In genomic region chr7:44999245-45000095, GRCh38 we compare ENCODE assay signal across 8 cellular contexts. TPM values are rescaled to one million over a fixed set of nuclear protein-coding genes. Genes with fewer than 3 reads are reported as not detected.
DNase-seq lines count a peak whose midpoint lies in the region; ATAC-seq, FAIRE-seq and TF ChIP-seq lines count a peak whose summit lies in the region.

No MANE protein-coding gene starts in this region.

- H3K27ac ChIP-seq in heart right ventricle (peak overlapping the region; percentile 14 to 96 (median 92)), upper lobe of left lung (peak overlapping the region; percentile 77 to 95 (median 89))

- H3K4me1 ChIP-seq in heart right ventricle (peaks cover 0 to 48% (median 20%) of the 10 kb centered on the region in 9 donors), upper lobe of left lung (peaks cover 17 to 37% (median 18%) of the 10 kb centered on the region in 4 donors)

- H3K4me3 ChIP-seq in heart right ventricle (peak overlapping the region; percentile 27 to 82 (median 68)), upper lobe of left lung (peak overlapping the region; percentile 54 to 97 (median 84))

- H3K9me3 ChIP-seq in heart right ventricle, result no peaks in the 10 kb centered on the region
- no peaks in the 10 kb centered on the region for H3K9me3 ChIP-seq in upper lobe of left lung

- peak; percentile 10; the same call in 1 of the 2 replicates for TF ChIP-seq POLR2A in GM12892 (IDR thresholded peaks at IDR 0.05; ENCODE audit: low read depth, low read length)
- TF ChIP-seq POLR2A in upper lobe of left lung (IDR thresholded peaks at IDR 0.05), result peak in 2 of 4 donors; percentile 42 to 59

- FAIRE-seq in GM12892 (lab: Jason Lieb, UNC), result peak; percentile 96

- H3K36me3 ChIP-seq in heart right ventricle (peaks cover 0 to 6% (median 0%) of the 10 kb centered on the region in 9 donors), upper lobe of left lung (peaks cover 0 to 4% (median 0%) of the 10 kb centered on the region in 4 donors)

- peak; percentile 78 for DNase-seq in GM12892 (ENCODE audit: insufficient read length)
- peak; percentile 85 for DNase-seq in NCI-H1436 treated with DMSO at 0.1 percent for 48 hours (lab: John Stamatoyannopoulos, UW)
- DNase-seq in T follicular helper cell (ENCODE audit: low read depth), result peak; percentile 99
- DNase-seq in amniotic epithelial cell (ENCODE audit: low read depth), result peak; percentile 98
- DNase-seq in heart right ventricle, result peak; percentile 99 to 100
- DNase-seq in posterior cingulate gyrus, result peak; percentile 96 to 100 (median 99)
- peak; percentile 98 to 100 for DNase-seq in upper lobe of left lung

- TF ChIP-seq CTCF in heart right ventricle (IDR thresholded peaks at IDR 0.05) (peak in 6 of 9 donors; percentile 6 to 42 (median 20)), upper lobe of left lung (IDR thresholded peaks at IDR 0.05) (peak in 1 of 6 experiments; percentile 17)

- peak; percentile 66 for ATAC-seq in HG02840 (IDR thresholded peaks at IDR 0.05; ENCODE audit: low FRiP score, unreplicated experiment)
- ATAC-seq in heart right ventricle, result peak; percentile 95 to 98 (median 97)
- peak; percentile 97 to 99 for ATAC-seq in upper lobe of left lung (ENCODE audit: low FRiP score in 2 of 2)

- H3K27me3 ChIP-seq in heart right ventricle (no peaks in the 10 kb centered on the region), upper lobe of left lung (no peaks in the 10 kb centered on the region)

- intact Hi-C loops in heart right ventricle (cut with DNase I) (loop anchor here in 4 of 10 donors (5.0 to 10.0 kb wide), 2 partner anchors 55 to 113 kb away; partner anchors contain the start of gene TBRG4 (in 3 of the 4)), posterior cingulate gyrus (cut with DNase I) (loop anchor here (2.0 to 5.0 kb wide), 4 partner anchors 13 to 113 kb away; partner anchors contain the start of genes NACAD, PURB and TBRG4)

- 0 to 1% methylated on average over 55 to 66 of the region's 66 CpGs for WGBS in heart right ventricle, 2 donors
- 0 to 3% methylated on average over 13 to 56 of the region's 66 CpGs for whole genome bisulfite sequencing in upper lobe of left lung, 2 donors

- no peak for TF ChIP-seq EP300 in upper lobe of left lung (IDR thresholded peaks at IDR 0.05)

RNA-seq across cellular contexts. Expression of gene CCM2, which starts 0.5 kb away (rescaled TPM):
- 37.2 TPM for polyA plus RNA-seq in GM12892 (2012; ENCODE audit: missing spikeins)
- total RNA-seq in heart right ventricle (10 to 100 TPM; 21.5 to 37.7 (median 25.4) TPM), upper lobe of left lung (10 to 100 TPM; 30.9 to 63.9 (median 46.8) TPM)
- 10 to 100 TPM; 45.1 to 71.1 TPM for polyA plus RNA-seq in heart right ventricle

RNA-seq across cellular contexts. Expression of gene MYO1G, which starts 20.7 kb away (rescaled TPM):
- polyA plus RNA-seq in GM12892 (2012; ENCODE audit: missing spikeins), result 137 TPM
- total RNA-seq in heart right ventricle (10 to 100 TPM in 1 of 10 donors, 1 to 10 TPM in 3, under 1 TPM in 6; 0.30 to 11.0 (median 0.65) TPM), upper lobe of left lung (10 to 100 TPM; 19.7 to 51.3 (median 38.0) TPM)
- 1 to 10 TPM in 1 of 2 donors, under 1 TPM in 1; 0.66 to 1.0 TPM for polyA plus RNA-seq in heart right ventricle

Comparison
In these comparisons a context has a peak if more than half of its experiments do, and no peak if none do; other contexts are left out.
1. Peak in every context shown above with its lines: DNase-seq, ATAC-seq, H3K4me3 ChIP-seq and H3K27ac ChIP-seq.